9 cellular contexts compared by ENCODE assay signal in genomic region chr22:22103078-22103593, GRCh38.
DNase-seq lines count a peak whose midpoint lies in the region; ATAC-seq and TF ChIP-seq lines count a peak whose summit lies in the region.
"Had no signal": no experiment of that assay in that cellular context is flagged by ENCODE, and none has a peak within 500 bp of the region (broad histone marks: within the 10 kb centered on the region; RNA-seq: fewer than 3 reads in every experiment).

No MANE protein-coding gene starts in this region.

- H3K4me3 ChIP-seq in NB4 (ENCODE audit: low read depth, low read length): no peak overlapping the region
- H3K4me3 ChIP-seq in epithelial cell of proximal tubule (ENCODE audit: low read depth, low read length): no peak overlapping the region

- no peak overlapping the region for H3K4me3 Mint-ChIP-seq in activated T-cell treated with anti-CD3 and anti-CD28 coated beads, Interleukin-2, amount 50 U/mL, for 24 hours
- H3K4me3 Mint-ChIP-seq in T-helper 2 cell treated with Interferon-gamma antibody and Interleukin-4, amounts not matched to agents 5 μg/mL and 100 μg/mL, for 36 hours: no peak overlapping the region

- H3K27ac Mint-ChIP-seq in activated T-cell treated with anti-CD3 and anti-CD28 coated beads, Interleukin-2, amount 50 U/mL, for 24 hours: no peak overlapping the region
- no peak overlapping the region for H3K27ac Mint-ChIP-seq in T-helper 2 cell treated with Interferon-gamma antibody and Interleukin-4, amounts not matched to agents 5 μg/mL and 100 μg/mL, for 36 hours

- no peak for TF ChIP-seq POLR2A in NB4 (IDR thresholded peaks at IDR 0.05; ENCODE audit: extremely low read depth, insufficient read length)

- TF ChIP-seq CTCF in NB4 (IDR thresholded peaks at IDR 0.05; ENCODE audit: low read depth, low read length) (peak; percentile 46), epithelial cell of proximal tubule (conservative IDR thresholded peaks at IDR 0.05; ENCODE audit: low read depth, low read length) (peak; percentile 63)

- ATAC-seq in HG03457 (IDR thresholded peaks at IDR 0.05; ENCODE audit: unreplicated experiment): no peak
- ATAC-seq: left cardiac atrium had no signal

- H3K27me3 Mint-ChIP-seq in activated T-cell treated with anti-CD3 and anti-CD28 coated beads, Interleukin-2, amount 50 U/mL, for 24 hours: peaks cover 9% of the 10 kb centered on the region
- H3K27me3 Mint-ChIP-seq in T-helper 2 cell treated with Interferon-gamma antibody and Interleukin-4, amounts not matched to agents 5 μg/mL and 100 μg/mL, for 36 hours (ENCODE audit: low read depth): peaks cover 17% of the 10 kb centered on the region

- no peaks in the 10 kb centered on the region for H3K9me3 Mint-ChIP-seq in activated T-cell treated with anti-CD3 and anti-CD28 coated beads, Interleukin-2, amount 50 U/mL, for 24 hours
- H3K9me3 Mint-ChIP-seq in T-helper 2 cell treated with Interferon-gamma antibody and Interleukin-4, amounts not matched to agents 5 μg/mL and 100 μg/mL, for 36 hours: no peaks in the 10 kb centered on the region

- H3K4me1 Mint-ChIP-seq in activated T-cell treated with anti-CD3 and anti-CD28 coated beads, Interleukin-2, amount 50 U/mL, for 24 hours (ENCODE audit: low read depth): no peaks in the 10 kb centered on the region
- H3K4me1 Mint-ChIP-seq in T-helper 2 cell treated with Interferon-gamma antibody and Interleukin-4, amounts not matched to agents 5 μg/mL and 100 μg/mL, for 36 hours (ENCODE audit: low read depth): peaks cover 2% of the 10 kb centered on the region

- no peaks in the 10 kb centered on the region for H3K36me3 Mint-ChIP-seq in activated T-cell treated with anti-CD3 and anti-CD28 coated beads, Interleukin-2, amount 50 U/mL, for 24 hours (ENCODE audit: low read depth)
- no peaks in the 10 kb centered on the region for H3K36me3 Mint-ChIP-seq in T-helper 2 cell treated with Interferon-gamma antibody and Interleukin-4, amounts not matched to agents 5 μg/mL and 100 μg/mL, for 36 hours (ENCODE audit: low read depth)

- peak; percentile 17 for DNase-seq in activated T-cell treated with anti-CD3 and anti-CD28 coated beads for 48 hours (ENCODE audit: low read depth)
- no peak for DNase-seq in activated T-cell treated with anti-CD3 and anti-CD28 coated beads, Interleukin-2, amount 50 U/mL, for 24 hours
- peak; percentile 35 for DNase-seq in NB4 (ENCODE audit: low read depth)
- DNase-seq in epithelial cell of proximal tubule (ENCODE audit: low read depth): no peak
- peak; percentile 53 for DNase-seq in stimulated activated CD8-positive, alpha-beta memory T cell treated with anti-CD3 and anti-CD28 coated beads, Interleukin-4, amount 100 ng/mL, for 48 hours
- DNase-seq in T-helper 2 cell treated with Interferon-gamma antibody and Interleukin-4, amounts not matched to agents 5 μg/mL and 100 μg/mL, for 36 hours (ENCODE audit: low spot score): no peak
- DNase-seq in NCI-H774 (lab: John Stamatoyannopoulos, UW): no peak
- DNase-seq: left cardiac atrium had no signal

Comparison
In these comparisons a context has a peak if more than half of its experiments do, and no peak if none do; other contexts are left out.
1. DNase-seq: peak in activated T-cell treated with anti-CD3 and anti-CD28 coated beads for 48 hours (single experiment), NB4 (single experiment) and stimulated activated CD8-positive, alpha-beta memory T cell treated with anti-CD3 and anti-CD28 coated beads, Interleukin-4, amount 100 ng/mL, for 48 hours (single experiment); none in activated T-cell treated with anti-CD3 and anti-CD28 coated beads, Interleukin-2, amount 50 U/mL, for 24 hours (single experiment), epithelial cell of proximal tubule (single experiment), T-helper 2 cell treated with Interferon-gamma antibody and Interleukin-4, amounts not matched to agents 5 μg/mL and 100 μg/mL, for 36 hours (single experiment) and NCI-H774 (single experiment).